1 cellular context compared by ENCODE assay signal in the genomic region with DNA sequence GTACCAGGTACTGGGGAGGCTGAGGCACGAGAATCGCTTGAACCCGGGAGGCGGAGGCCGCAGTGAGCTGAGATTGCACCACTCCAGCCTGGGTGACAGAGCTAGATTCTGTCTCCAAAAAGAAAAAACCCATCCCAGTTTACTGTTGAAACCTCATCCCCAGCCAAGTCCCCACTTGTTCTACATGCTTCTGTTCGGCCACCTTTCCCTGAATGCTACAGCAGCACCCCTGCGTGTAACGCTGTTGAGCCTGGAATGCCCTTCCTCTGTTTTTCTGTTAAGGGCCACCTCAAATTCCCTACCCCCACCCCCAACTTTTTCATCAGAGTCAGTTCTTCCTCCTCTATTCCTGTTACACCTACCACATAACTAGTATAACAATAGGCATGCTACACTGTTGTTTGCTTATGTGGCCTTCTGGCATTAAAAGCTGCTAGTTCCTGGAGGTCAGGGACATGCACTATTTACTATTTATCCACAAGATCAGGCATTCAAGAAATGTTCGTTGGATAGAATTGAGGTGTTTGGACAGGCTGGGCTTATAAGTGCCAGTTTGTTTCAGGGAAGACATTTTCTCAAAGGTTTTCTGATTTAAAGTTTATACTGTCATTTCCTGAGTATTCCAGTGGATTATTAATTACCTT.
TF ChIP-seq lines count a peak whose summit lies in the region.

No MANE protein-coding gene starts in this region.

TF ChIP-seq in H1, 55 proteins besides CTCF, POLR2A, EP300 and RAD21:
- TF ChIP-seq KDM5A (IDR thresholded peaks at IDR 0.05; ENCODE audit: low read length) (no peak), SP1 (IDR thresholded peaks at IDR 0.05; ENCODE audit: low read depth, low read length) (peak; percentile 41; the same call in 1 of the 2 replicates), KDM1A (IDR thresholded peaks at IDR 0.05; ENCODE audit: borderline replicate concordance, low read length) (peak; percentile 80; the same call in 1 of the 2 replicates), TAF1 (IDR thresholded peaks at IDR 0.05; ENCODE audit: low read depth, low read length) (0 out of 2 replicates have a peak, but pooled peaks have one; percentile 41), TEAD4 (IDR thresholded peaks at IDR 0.05; ENCODE audit: low read depth, low read length) (peak; percentile 80), POLR2AphosphoS5 (IDR thresholded peaks at IDR 0.05; ENCODE audit: low read depth, low read length) (peak; percentile 55; the same call in 1 of the 2 replicates), ASH2L (IDR thresholded peaks at IDR 0.05; ENCODE audit: low read length) (peak; percentile 25)
- TF ChIP-seq, protein P1, sequence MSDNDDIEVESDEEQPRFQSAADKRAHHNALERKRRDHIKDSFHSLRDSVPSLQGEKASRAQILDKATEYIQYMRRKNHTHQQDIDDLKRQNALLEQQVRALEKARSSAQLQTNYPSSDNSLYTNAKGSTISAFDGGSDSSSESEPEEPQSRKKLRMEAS (IDR thresholded peaks at IDR 0.05) = no peak; the same call in 1 of the 2 replicates
